34 cellular contexts compared by ENCODE assay signal in genomic region chrX:71634366-71634765, GRCh38. TPM values are rescaled to one million over a fixed set of nuclear protein-coding genes. Genes with fewer than 3 reads are reported as not detected.
"Had no signal": no experiment of that assay in that cellular context is flagged by ENCODE, and none has a peak within 500 bp of the region (broad histone marks: within the 10 kb centered on the region; RNA-seq: fewer than 3 reads in every experiment).

No MANE protein-coding gene starts in this region.

- H3K27me3 ChIP-seq: esophagus squamous epithelium, hepatocyte, uterus had no signal

- H3K4me1 ChIP-seq: esophagus squamous epithelium, uterus had no signal

- H2AFZ ChIP-seq: hepatocyte had no signal

- H3K27ac ChIP-seq: epithelial cell of prostate, esophagus squamous epithelium, hepatocyte, uterus, WERI-Rb-1 had no signal

- H3K9me3 ChIP-seq: esophagus squamous epithelium, uterus had no signal

- H3K36me3 Mint-ChIP-seq: activated naive CD4-positive, alpha-beta T cell treated with anti-CD3 and anti-CD28 coated beads, Interleukin-2, amount 50 U/mL, for 24 hours; natural killer cell; stimulated activated memory B cell treated with anti-CD40 and anti-IgM and Interleukin-4, amounts not matched to agents 10 μg/mL and 1 μg/mL and 100 μg/mL, for 72 hours; type B pancreatic cell had no signal

- H3K79me2 ChIP-seq: hepatocyte had no signal

- H3K27me3 Mint-ChIP-seq: activated CD4-positive, alpha-beta memory T cell treated with anti-CD3 and anti-CD28 coated beads, Interleukin-2, amount 10 ng/mL, durations not matched to agents 7 days and 5 days; activated CD4-positive, alpha-beta T cell treated with anti-CD3 and anti-CD28 coated beads, Interleukin-2, amount 10 ng/mL, durations not matched to agents 7 days and 5 days; activated naive CD4-positive, alpha-beta T cell treated with anti-CD3 and anti-CD28 coated beads, Interleukin-2, amount 50 U/mL, for 24 hours; activated naive CD8-positive, alpha-beta T cell treated with anti-CD3 and anti-CD28 coated beads, Interleukin-2, amount 50 U/mL, for 24 hours; activated T-helper 17 cell treated with anti-CD3 and anti-CD28 coated beads, Interleukin-2, amount 50 U/mL, for 72 hours; central memory CD8-positive, alpha-beta T cell; stimulated activated memory B cell treated with anti-CD40 and anti-IgM and Interleukin-4, amounts not matched to agents 10 μg/mL and 1 μg/mL and 100 μg/mL, for 72 hours; stimulated activated naive CD8-positive, alpha-beta T cell treated with anti-CD3 and anti-CD28 coated beads, Interleukin-15, amount 100 ng/mL, for 72 hours; T-helper 17 cell; type B pancreatic cell had no signal

- H3K4me1 Mint-ChIP-seq: natural killer cell had no signal

- ATAC-seq: activated CD4-positive, CD25-positive, alpha-beta regulatory T cell treated with anti-CD3 and anti-CD28 coated beads, Interleukin-2, amount 50 U/mL, for 24 hours; activated naive CD8-positive, alpha-beta T cell treated with anti-CD3 and anti-CD28 coated beads, Interleukin-2, amount 50 U/mL, for 24 hours; activated T-cell treated with anti-CD3 and anti-CD28 coated beads, Interleukin-2, amount 50 U/mL, for 4 hours; activated T-helper 17 cell treated with anti-CD3 and anti-CD28 coated beads, Interleukin-2, amount 50 U/mL, for 72 hours; natural killer cell; sciatic nerve; stimulated activated memory B cell treated with anti-CD40 and anti-IgM and Interleukin-4, amounts not matched to agents 10 μg/mL and 1 μg/mL and 100 μg/mL, for 72 hours; stimulated activated naive CD8-positive, alpha-beta T cell treated with anti-CD3 and anti-CD28 coated beads, Interleukin-15, amount 100 ng/mL, for 72 hours; T-helper 17 cell had no signal

- H3K4me3 ChIP-seq: esophagus squamous epithelium, hepatocyte, smooth muscle cell, uterus had no signal

- H3K36me3 ChIP-seq: esophagus squamous epithelium, uterus, WERI-Rb-1 had no signal

- H3K4me3 Mint-ChIP-seq: activated CD4-positive, alpha-beta memory T cell treated with anti-CD3 and anti-CD28 coated beads, Interleukin-2, amount 10 ng/mL, durations not matched to agents 7 days and 5 days; activated CD4-positive, alpha-beta T cell treated with anti-CD3 and anti-CD28 coated beads, Interleukin-2, amount 10 ng/mL, durations not matched to agents 7 days and 5 days; activated naive CD4-positive, alpha-beta T cell treated with anti-CD3 and anti-CD28 coated beads, Interleukin-2, amount 50 U/mL, for 24 hours; activated naive CD8-positive, alpha-beta T cell treated with anti-CD3 and anti-CD28 coated beads, Interleukin-2, amount 50 U/mL, for 24 hours; activated T-cell treated with anti-CD3 and anti-CD28 coated beads, Interleukin-2, amount 50 U/mL, for 4 hours; activated T-helper 17 cell treated with anti-CD3 and anti-CD28 coated beads, Interleukin-2, amount 50 U/mL, for 72 hours; central memory CD8-positive, alpha-beta T cell; natural killer cell; stimulated activated memory B cell treated with anti-CD40 and anti-IgM and Interleukin-4, amounts not matched to agents 10 μg/mL and 1 μg/mL and 100 μg/mL, for 72 hours; stimulated activated naive CD8-positive, alpha-beta T cell treated with anti-CD3 and anti-CD28 coated beads, Interleukin-15, amount 100 ng/mL, for 72 hours; T-helper 17 cell; type B pancreatic cell had no signal

- H3K27ac Mint-ChIP-seq: activated CD4-positive, alpha-beta memory T cell treated with anti-CD3 and anti-CD28 coated beads, Interleukin-2, amount 10 ng/mL, durations not matched to agents 7 days and 5 days; activated naive CD4-positive, alpha-beta T cell treated with anti-CD3 and anti-CD28 coated beads, Interleukin-2, amount 50 U/mL, for 24 hours; activated naive CD8-positive, alpha-beta T cell treated with anti-CD3 and anti-CD28 coated beads, Interleukin-2, amount 50 U/mL, for 24 hours; activated T-helper 17 cell treated with anti-CD3 and anti-CD28 coated beads, Interleukin-2, amount 50 U/mL, for 72 hours; natural killer cell; type B pancreatic cell had no signal

- DNase-seq: activated CD4-positive, alpha-beta memory T cell treated with anti-CD3 and anti-CD28 coated beads, Interleukin-2, amount 10 ng/mL, durations not matched to agents 7 days and 5 days; activated CD4-positive, alpha-beta T cell treated with anti-CD3 and anti-CD28 coated beads, Interleukin-2, amount 10 ng/mL, durations not matched to agents 7 days and 5 days; activated CD8-positive, alpha-beta memory T cell treated with anti-CD3 and anti-CD28 coated beads, Interleukin-2, amount 50 U/mL, for 48 hours; activated naive CD8-positive, alpha-beta T cell treated with anti-CD3 and anti-CD28 coated beads, Interleukin-2, amount 50 U/mL, for 24 hours; activated T-cell treated with anti-CD3 and anti-CD28 coated beads, Interleukin-2, amount 50 U/mL, for 4 hours; amygdala; dermis blood vessel endothelial cell; effector CD4-positive, alpha-beta T cell; esophagus squamous epithelium; foreskin melanocyte; islet precursor cell; midbrain; natural killer cell; stimulated activated CD4-positive, alpha-beta T cell treated with anti-CD3 and anti-CD28 coated beads, Interleukin-1b, Interleukin-23, amount 100 ng/mL, for 48 hours; stimulated activated CD4-positive, alpha-beta T cell treated with anti-CD3 and anti-CD28 coated beads, Interleukin-4, amount 100 ng/mL, for 4 hours; stimulated activated CD8-positive, alpha-beta memory T cell treated with anti-CD3 and anti-CD28 coated beads, Interleukin-4, amount 100 ng/mL, for 48 hours; stimulated activated naive CD8-positive, alpha-beta T cell treated with anti-CD3 and anti-CD28 coated beads, Interleukin-15, amount 100 ng/mL, for 72 hours; substantia nigra; T-helper 17 cell; T1000; uterus; WERI-Rb-1 had no signal

- H3K9me3 Mint-ChIP-seq: activated CD4-positive, alpha-beta memory T cell treated with anti-CD3 and anti-CD28 coated beads, Interleukin-2, amount 10 ng/mL, durations not matched to agents 7 days and 5 days; activated CD4-positive, alpha-beta T cell treated with anti-CD3 and anti-CD28 coated beads, Interleukin-2, amount 10 ng/mL, durations not matched to agents 7 days and 5 days; activated naive CD4-positive, alpha-beta T cell treated with anti-CD3 and anti-CD28 coated beads, Interleukin-2, amount 50 U/mL, for 24 hours; activated naive CD8-positive, alpha-beta T cell treated with anti-CD3 and anti-CD28 coated beads, Interleukin-2, amount 50 U/mL, for 24 hours; activated T-cell treated with anti-CD3 and anti-CD28 coated beads, Interleukin-2, amount 50 U/mL, for 4 hours; activated T-helper 17 cell treated with anti-CD3 and anti-CD28 coated beads, Interleukin-2, amount 50 U/mL, for 72 hours; central memory CD8-positive, alpha-beta T cell; natural killer cell; stimulated activated memory B cell treated with anti-CD40 and anti-IgM and Interleukin-4, amounts not matched to agents 10 μg/mL and 1 μg/mL and 100 μg/mL, for 72 hours; stimulated activated naive CD8-positive, alpha-beta T cell treated with anti-CD3 and anti-CD28 coated beads, Interleukin-15, amount 100 ng/mL, for 72 hours; type B pancreatic cell had no signal

- H3K4me2 ChIP-seq: hepatocyte, smooth muscle cell had no signal

RNA-seq across cellular contexts. Expression of gene CXCR3, which starts 16.1 kb away (rescaled TPM):
- total RNA-seq: dermis blood vessel endothelial cell, hepatocyte, lower leg skin, omental fat pad, smooth muscle cell had no signal
- polyA plus RNA-seq: hepatocyte had no signal
